Comparison of ENCODE assay signal across 1 cellular context in the genomic region with DNA sequence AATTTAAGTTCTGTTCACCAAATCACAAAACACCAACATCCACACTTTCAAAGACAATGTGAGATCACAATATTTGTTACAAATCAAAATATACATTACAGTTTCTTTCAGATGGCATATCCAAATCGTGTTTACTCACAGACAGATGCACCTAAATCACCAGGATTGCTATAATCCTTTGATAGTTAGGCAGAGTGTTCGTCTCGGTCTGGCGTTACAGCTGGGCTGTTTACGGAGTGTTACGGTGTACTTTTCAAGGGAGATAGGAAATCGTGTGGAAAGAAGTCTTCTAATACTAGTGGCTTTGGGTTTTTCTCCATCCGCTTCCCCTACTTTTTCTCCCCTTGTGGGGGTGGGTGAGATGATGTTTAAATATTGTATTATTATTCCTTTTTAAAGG.
TF ChIP-seq lines count a peak whose summit lies in the region.

No MANE protein-coding gene starts in this region.

TF ChIP-seq in IMR-90, 13 proteins besides CTCF, POLR2A, EP300 and RAD21 (continued from another document):
- TF ChIP-seq USF2 (IDR thresholded peaks at IDR 0.05; ENCODE audit: low read depth, low read length), result no peak
